In genomic region chr15:38683382-38684242, GRCh38 we compare ENCODE assay signal across 8 cellular contexts.
A peak's percentile ranks its signal among the peaks of the same experiment; 100 is the strongest.
DNase-seq lines count a peak whose midpoint lies in the region; ATAC-seq, FAIRE-seq and TF ChIP-seq lines count a peak whose summit lies in the region.

No MANE protein-coding gene starts in this region.

- TF ChIP-seq CTCF in GM06990 (IDR thresholded peaks at IDR 0.05; ENCODE audit: insufficient read depth, low read length, poor library complexity, severe bottlenecking) (peak; percentile 71), astrocyte of the spinal cord (IDR thresholded peaks at IDR 0.05; ENCODE audit: low read depth, low read length) (peak; percentile 72)

- no peak for DNase-seq in GM06990 (ENCODE audit: extremely low read depth, insufficient read length)
- peak; percentile 35 for DNase-seq in LHCN-M2 (ENCODE audit: low read depth)
- peak in 4 of 5 experiments; percentile 55 to 87 (median 61) for DNase-seq in T-helper 2 cell
- peak; percentile 44 for DNase-seq in astrocyte of the spinal cord (ENCODE audit: low read depth, low spot score)
- DNase-seq in stimulated activated CD4-positive, alpha-beta T cell treated with anti-CD3 and anti-CD28 coated beads, Interleukin-4, amount 100 ng/mL, for 1 hour = peak; percentile 71

- H3K36me3 ChIP-seq in GM06990 (ENCODE audit: control insufficient read depth, insufficient read depth, low read length) = no peaks in the 10 kb centered on the region

- in situ Hi-C loops in astrocyte of the spinal cord (cut with HindIII; ENCODE audit: low sequenced_read_pairs) = no loop called here

- H3K27me3 ChIP-seq in GM06990 (replicated peaks; ENCODE audit: control insufficient read depth, insufficient read depth, low read length) = no peaks in the 10 kb centered on the region

- H3K4me3 ChIP-seq in GM06990 (replicated peaks; ENCODE audit: low read depth, low read length) = no peak overlapping the region
- no peak overlapping the region for H3K4me3 ChIP-seq in astrocyte of the spinal cord (ENCODE audit: low read depth, low read length)

- peak; percentile 94 for FAIRE-seq in islet of Langerhans (lab: Jason Lieb, UNC)

- ATAC-seq in GM21619 (IDR thresholded peaks at IDR 0.05; ENCODE audit: unreplicated experiment) (peak; percentile 76), GM21447 (IDR thresholded peaks at IDR 0.05; ENCODE audit: unreplicated experiment) (no peak)
